ENCODE assay signal across 23 cellular contexts in genomic region chr2:10373931-10374330, GRCh38.
"Had no signal": no experiment of that assay in that cellular context is flagged by ENCODE, and none has a peak within 500 bp of the region (broad histone marks: within the 10 kb centered on the region; RNA-seq: fewer than 3 reads in every experiment).

No MANE protein-coding gene starts in this region.

- H3K27me3 Mint-ChIP-seq: activated CD4-positive, alpha-beta T cell treated with anti-CD3 and anti-CD28 coated beads, Interleukin-2, amount 10 ng/mL, durations not matched to agents 7 days and 5 days; activated CD8-positive, alpha-beta memory T cell treated with anti-CD3 and anti-CD28 coated beads, Interleukin-2, amount 10 ng/mL, durations not matched to agents 7 days and 5 days; activated CD8-positive, alpha-beta T cell treated with anti-CD3 and anti-CD28 coated beads for 36 hours; activated naive CD8-positive, alpha-beta T cell treated with anti-CD3 and anti-CD28 coated beads, Interleukin-2, amount 50 U/mL, for 24 hours had no signal

- H3K36me3 Mint-ChIP-seq: activated CD8-positive, alpha-beta memory T cell treated with anti-CD3 and anti-CD28 coated beads, Interleukin-2, amount 10 ng/mL, durations not matched to agents 7 days and 5 days; mesothelial cell of epicardium had no signal

- H3K27me3 ChIP-seq: hepatocyte, left lung, right lobe of liver, stomach, suprapubic skin, transverse colon had no signal

- H3K4me3 ChIP-seq: hepatocyte, left lung, lung, right lobe of liver, skin epidermis, stomach, suprapubic skin, transverse colon had no signal

- H3K27ac ChIP-seq: hepatocyte, left lung, right lobe of liver, skin epidermis, stomach, suprapubic skin, transverse colon, VCaP had no signal

- H3K4me1 ChIP-seq: suprapubic skin had no signal

- DNase-seq: activated CD4-positive, alpha-beta T cell treated with anti-CD3 and anti-CD28 coated beads, Interleukin-2, amount 10 ng/mL, durations not matched to agents 7 days and 5 days; activated CD4-positive, CD25-positive, alpha-beta regulatory T cell treated with anti-CD3 and anti-CD28 coated beads, Interleukin-2, amount 50 U/mL, for 72 hours; activated CD8-positive, alpha-beta memory T cell treated with anti-CD3 and anti-CD28 coated beads, Interleukin-2, amount 10 ng/mL, durations not matched to agents 7 days and 5 days; activated CD8-positive, alpha-beta T cell treated with anti-CD3 and anti-CD28 coated beads for 36 hours; activated gamma-delta T cell; activated naive CD4-positive, alpha-beta T cell treated with anti-CD3 and anti-CD28 coated beads, Interleukin-2, amount 50 U/mL, for 16 hours; activated naive CD8-positive, alpha-beta T cell treated with anti-CD3 and anti-CD28 coated beads, Interleukin-2, amount 50 U/mL, for 24 hours; activated T-cell treated with anti-CD3 and anti-CD28 coated beads for 4 hours; cortex of kidney; kidney glomerular epithelial cell; nephron progenitor cell; nucleus accumbens; right lobe of liver; stimulated activated CD4-positive, alpha-beta T cell treated with anti-CD3 and anti-CD28 coated beads, Interleukin-1b, Interleukin-23, amount 100 ng/mL, for 48 hours; stomach; transverse colon had no signal

- H3K9me3 Mint-ChIP-seq: activated CD4-positive, alpha-beta T cell treated with anti-CD3 and anti-CD28 coated beads, Interleukin-2, amount 10 ng/mL, durations not matched to agents 7 days and 5 days; activated CD8-positive, alpha-beta T cell treated with anti-CD3 and anti-CD28 coated beads for 36 hours; activated naive CD8-positive, alpha-beta T cell treated with anti-CD3 and anti-CD28 coated beads, Interleukin-2, amount 50 U/mL, for 24 hours; mesothelial cell of epicardium; nephron progenitor cell had no signal

- H3K27ac Mint-ChIP-seq: activated CD8-positive, alpha-beta memory T cell treated with anti-CD3 and anti-CD28 coated beads, Interleukin-2, amount 10 ng/mL, durations not matched to agents 7 days and 5 days; mesothelial cell of epicardium; nephron progenitor cell had no signal

- ATAC-seq: activated CD8-positive, alpha-beta memory T cell treated with anti-CD3 and anti-CD28 coated beads, Interleukin-2, amount 10 ng/mL, durations not matched to agents 7 days and 5 days; activated CD8-positive, alpha-beta T cell treated with anti-CD3 and anti-CD28 coated beads for 36 hours; activated naive CD8-positive, alpha-beta T cell treated with anti-CD3 and anti-CD28 coated beads, Interleukin-2, amount 50 U/mL, for 24 hours; left lung; right lobe of liver had no signal

- H3K36me3 ChIP-seq: suprapubic skin, transverse colon had no signal

- H3K4me2 ChIP-seq: hepatocyte had no signal

- H3K9me3 ChIP-seq: left lung, right lobe of liver, stomach, suprapubic skin, transverse colon had no signal

- H3K4me3 Mint-ChIP-seq: activated CD4-positive, alpha-beta T cell treated with anti-CD3 and anti-CD28 coated beads, Interleukin-2, amount 10 ng/mL, durations not matched to agents 7 days and 5 days; activated CD8-positive, alpha-beta memory T cell treated with anti-CD3 and anti-CD28 coated beads, Interleukin-2, amount 10 ng/mL, durations not matched to agents 7 days and 5 days; activated CD8-positive, alpha-beta T cell treated with anti-CD3 and anti-CD28 coated beads for 36 hours; activated naive CD8-positive, alpha-beta T cell treated with anti-CD3 and anti-CD28 coated beads, Interleukin-2, amount 50 U/mL, for 24 hours; mesothelial cell of epicardium; nephron progenitor cell had no signal
